Comparison of ENCODE assay signal across 22 cellular contexts in genomic region chr9:130262771-130263170, GRCh38. TPM values are rescaled to one million over a fixed set of nuclear protein-coding genes. Genes with fewer than 3 reads are reported as not detected.
A peak's percentile ranks its signal among the peaks of the same experiment; 100 is the strongest.
DNase-seq lines count a peak whose midpoint lies in the region; ATAC-seq, FAIRE-seq and TF ChIP-seq lines count a peak whose summit lies in the region.
"Had no signal": no experiment of that assay in that cellular context is flagged by ENCODE, and none has a peak within 500 bp of the region (broad histone marks: within the 10 kb centered on the region; RNA-seq: fewer than 3 reads in every experiment).

No MANE protein-coding gene starts in this region.

- no peak overlapping the region for H3K27ac Mint-ChIP-seq in CD4-positive, alpha-beta memory T cell
- H3K27ac Mint-ChIP-seq: B cell; CD8-positive, alpha-beta T cell had no signal

- 26% methylated on average over 7 of the region's 7 CpGs for WGBS in HepG2 (ENCODE audit: low lambda C conversion rate)
- WGBS in right lobe of liver (ENCODE audit: insufficient coverage, low coverage, low lambda C conversion rate, missing lambda C conversion rate) = 89% methylated on average over 3 of the region's 7 CpGs
- WGBS in esophagus squamous epithelium, 2 donors = 60 to 89% methylated on average over 4 to 7 of the region's 7 CpGs
- 76% methylated on average over 7 of the region's 7 CpGs; no CpG with 5 or more reads in 1 of the 2 donors for WGBS in transverse colon (ENCODE audit: low coverage in 1 of 2), 2 donors

- H3K27ac ChIP-seq in HepG2 (ENCODE audit: extremely low read length, insufficient read depth, low read length) = no peak overlapping the region
- peak overlapping the region in 1 of 3 donors; percentile 3 for H3K27ac ChIP-seq in right lobe of liver
- H3K27ac ChIP-seq in esophagus squamous epithelium = peak overlapping the region in 3 of 4 donors; percentile 76 to 84 (median 79)
- peak overlapping the region; percentile 95 for H3K27ac ChIP-seq in rectal smooth muscle tissue (ENCODE audit: low read depth, low read length)
- H3K27ac ChIP-seq in transverse colon = peak overlapping the region; percentile 0 to 89 (median 82)
- H3K27ac ChIP-seq in CD4-positive, alpha-beta memory T cell (ENCODE audit: low read depth, low read length) = no peak overlapping the region
- H3K27ac ChIP-seq: C4-2B had no signal

- ATAC-seq in HepG2 (no peak), right lobe of liver (no peak), GM21447 (IDR thresholded peaks at IDR 0.05; ENCODE audit: unreplicated experiment) (no peak), GM18511 (IDR thresholded peaks at IDR 0.05; ENCODE audit: unreplicated experiment) (no peak)
- ATAC-seq: CD8-positive, alpha-beta T cell; HCT116 had no signal

- H3K4me1 ChIP-seq in HepG2 (ENCODE audit: insufficient read depth, low read length) (peaks cover 48% of the 10 kb centered on the region), right lobe of liver (peaks cover 0 to 58% (median 25%) of the 10 kb centered on the region in 4 donors), esophagus squamous epithelium (peaks cover 7 to 46% (median 11%) of the 10 kb centered on the region in 3 donors), rectal smooth muscle tissue (ENCODE audit: control insufficient read depth, insufficient read depth, low read length) (peaks cover 34% of the 10 kb centered on the region), transverse colon (peaks cover 0 to 22% (median 9%) of the 10 kb centered on the region in 4 donors)
- H3K4me1 ChIP-seq in CD4-positive, alpha-beta memory T cell (ENCODE audit: insufficient read depth, low read length) = no peaks in the 10 kb centered on the region

- DNase-seq in HepG2 (ENCODE audit: low spot score) (no peak), right lobe of liver (no peak), esophagus squamous epithelium (lab: John Stamatoyannopoulos, UW) (no peak), transverse colon (no peak)
- no peak for DNase-seq in CD4-positive, alpha-beta memory T cell
- DNase-seq: ACHN; CD8-positive, alpha-beta T cell; COR-L47; DMS153; DMS79 treated with DMSO at 0.1 percent for 48 hours; EL had no signal

- no peak overlapping the region for H3K4me3 Mint-ChIP-seq in CD4-positive, alpha-beta memory T cell
- H3K4me3 Mint-ChIP-seq: B cell; CD8-positive, alpha-beta T cell had no signal

- peaks cover 0 to 16% (median 8%) of the 10 kb centered on the region in 4 donors for H3K4me1 Mint-ChIP-seq in CD4-positive, alpha-beta memory T cell

- H3K27me3 ChIP-seq in HepG2 (ENCODE audit: control insufficient read depth in 1 of 2, insufficient read depth in 2 of 2, low read length in 2 of 2) (peaks cover 6 to 58% of the 10 kb centered on the region in 2 experiments; a peak in 4 of 5 replicates), right lobe of liver (no peaks in the 10 kb centered on the region), esophagus squamous epithelium (peaks cover 0 to 88% (median 5%) of the 10 kb centered on the region in 4 donors), rectal smooth muscle tissue (ENCODE audit: control insufficient read depth, insufficient read depth, low read length) (peaks cover 3% of the 10 kb centered on the region), transverse colon (peaks cover 59% of the 10 kb centered on the region)
- peaks cover 28% of the 10 kb centered on the region for H3K27me3 ChIP-seq in CD4-positive, alpha-beta memory T cell (ENCODE audit: insufficient read depth, low read length)

- H3K36me3 Mint-ChIP-seq in CD4-positive, alpha-beta memory T cell = no peaks in the 10 kb centered on the region
- H3K36me3 Mint-ChIP-seq: CD8-positive, alpha-beta T cell had no signal

- CTCF ChIA-PET in HepG2 (lab: Yijun Ruan, JAX; ENCODE audit: low intra/inter-chr PET ratio, low total read pairs) = no interaction called here
- CTCF ChIA-PET in CD4-positive, alpha-beta memory T cell (lab: Charles Lee; ENCODE audit: partially characterized antibody) = no interaction called here

- no peak overlapping the region for H3K9ac ChIP-seq in HepG2 (ENCODE audit: insufficient read depth, low read depth, low read length)
- no peak overlapping the region for H3K9ac ChIP-seq in rectal smooth muscle tissue (ENCODE audit: low read length)

- 0 out of 2 replicates have a peak overlapping the region, but pooled peaks have one; percentile 11 for H3K4me2 ChIP-seq in HepG2 (ENCODE audit: low read depth, low read length)

- no peaks in the 10 kb centered on the region for H4K20me1 ChIP-seq in HepG2 (ENCODE audit: insufficient read depth, low read length)

- no peaks in the 10 kb centered on the region for H3K79me2 ChIP-seq in HepG2 (ENCODE audit: insufficient read depth, low read length)

- TF ChIP-seq EP300 in HepG2 (IDR thresholded peaks at IDR 0.05; ENCODE audit: low read depth in 2 of 2, low read length in 2 of 2) (no peak), HepG2 (CRISPR knock-in tag; IDR thresholded peaks at IDR 0.05; ENCODE audit: borderline replicate concordance) (no peak), transverse colon (IDR thresholded peaks at IDR 0.05; ENCODE audit: low read depth) (no peak)

- FAIRE-seq in HepG2 (lab: Jason Lieb, UNC) = no peak
- FAIRE-seq: D721Med, G401.6, GM12892, GM19239, H54 had no signal

- POLR2A ChIA-PET in HepG2 (lab: Yijun Ruan, JAX) = interaction anchor here (0.5 kb wide), 1 partner anchor 298 kb away, joined by 3 read pairs; no protein-coding TSS in a partner anchor
- POLR2A ChIA-PET in CD4-positive, alpha-beta memory T cell (lab: Charles Lee; ENCODE audit: partially characterized antibody) = no interaction called here

- TF ChIP-seq POLR2A in HepG2 (IDR thresholded peaks at IDR 0.05; ENCODE audit: insufficient read depth in 1 of 2, low read depth in 2 of 2, low read length in 2 of 2) = no peak
- no peak for TF ChIP-seq POLR2A in right lobe of liver (IDR thresholded peaks at IDR 0.05)
- no peak for TF ChIP-seq POLR2A in esophagus squamous epithelium (IDR thresholded peaks at IDR 0.05)
- no peak for TF ChIP-seq POLR2A in transverse colon (IDR thresholded peaks at IDR 0.05)

- H3K9me3 Mint-ChIP-seq in CD4-positive, alpha-beta memory T cell = peaks cover 0 to 5% (median 0%) of the 10 kb centered on the region in 8 donors
- H3K9me3 Mint-ChIP-seq: CD8-positive, alpha-beta T cell had no signal

- TF ChIP-seq RAD21 in HepG2 (CRISPR knock-in tag; IDR thresholded peaks at IDR 0.05) = no peak

- no peak overlapping the region for H2AFZ ChIP-seq in HepG2 (ENCODE audit: low read length)

- no peak overlapping the region for H3K4me3 ChIP-seq in HepG2 (replicated peaks in 1 of 3; ENCODE audit: insufficient read depth in 1 of 3, low read depth in 2 of 3, low read length in 3 of 3)
- no peak overlapping the region for H3K4me3 ChIP-seq in right lobe of liver
- H3K4me3 ChIP-seq in esophagus squamous epithelium = no peak overlapping the region
- H3K4me3 ChIP-seq in rectal smooth muscle tissue (ENCODE audit: low read length) = no peak overlapping the region
- H3K4me3 ChIP-seq in transverse colon = no peak overlapping the region
- H3K4me3 ChIP-seq in CD4-positive, alpha-beta memory T cell (ENCODE audit: low read length in 2 of 2) = no peak overlapping the region

- in situ Hi-C loops in HepG2 (cut with HindIII; ENCODE audit: extremely low pct_ligation_motif_present, low pct_unique_long_range_greater_than_20kb) (no loop called here), transverse colon (cut with MboI; ENCODE audit: low pct_ligation_motif_present in 1 of 4, low pct_unique_long_range_greater_than_20kb in 1 of 4, low sequenced_read_pairs in 3 of 4) (no loop called here)

- no TSS peak for BruUV-seq in HepG2 (replicated peaks; lab: Mats Ljungman, UMichigan)

- no peak for TF ChIP-seq CTCF in HepG2 (CRISPR knock-in tag; IDR thresholded peaks at IDR 0.05)
- TF ChIP-seq CTCF in right lobe of liver (IDR thresholded peaks at IDR 0.05) = no peak
- TF ChIP-seq CTCF in esophagus squamous epithelium (IDR thresholded peaks at IDR 0.05) = no peak
- TF ChIP-seq CTCF in transverse colon (IDR thresholded peaks at IDR 0.05) = no peak

- H3K9me3 ChIP-seq in HepG2 (ENCODE audit: low read length) (no peaks in the 10 kb centered on the region), right lobe of liver (no peaks in the 10 kb centered on the region), esophagus squamous epithelium (no peaks in the 10 kb centered on the region), transverse colon (no peaks in the 10 kb centered on the region)
- H3K9me3 ChIP-seq in CD4-positive, alpha-beta memory T cell (ENCODE audit: control insufficient read depth in 1 of 2, low read length in 2 of 2) = no peaks in the 10 kb centered on the region

- peaks cover 51 to 65% of the 10 kb centered on the region in 2 donors for H3K27me3 Mint-ChIP-seq in CD4-positive, alpha-beta memory T cell

- intact Hi-C loops in HepG2 (cut with micrococcal nuclease; ENCODE audit: unreplicated experiment) = no loop called here
- intact Hi-C loops in right lobe of liver (cut with DNase I) = loop anchor here in 1 of 2 donors (10.0 kb wide), 1 partner anchor 82 kb away; no protein-coding TSS in a partner anchor
- intact Hi-C loops in esophagus squamous epithelium (cut with DNase I) = loop anchor here (10.0 kb wide), 1 partner anchor 72 kb away; no protein-coding TSS in a partner anchor
- intact Hi-C loops in transverse colon (cut with DNase I; ENCODE audit: low total_unique reads) = loop anchor here (10.0 kb wide), 1 partner anchor 62 kb away; no protein-coding TSS in a partner anchor
- intact Hi-C loops in CD4-positive, alpha-beta memory T cell (cut with micrococcal nuclease) = no loop called here

- H3K36me3 ChIP-seq in HepG2 (replicated peaks in 1 of 2; ENCODE audit: control insufficient read depth in 1 of 2, insufficient read depth in 2 of 2, low read length in 2 of 2) (no peaks in the 10 kb centered on the region), right lobe of liver (no peaks in the 10 kb centered on the region), esophagus squamous epithelium (no peaks in the 10 kb centered on the region), rectal smooth muscle tissue (ENCODE audit: control insufficient read depth, insufficient read depth, low read length) (no peaks in the 10 kb centered on the region), transverse colon (no peaks in the 10 kb centered on the region)
- no peaks in the 10 kb centered on the region for H3K36me3 ChIP-seq in CD4-positive, alpha-beta memory T cell (ENCODE audit: insufficient read depth, low read length)

RNA-seq across cellular contexts. Expression of gene HMCN2, which starts 2.8 kb away (rescaled TPM):
- total RNA-seq in HepG2 (2016; rRNA removed; fragmentation: Illumina TruSeq; extraction: Trizol) = 0.09 TPM in 1 of 2 replicates, not detected in the other
- 0.09 TPM in 1 of 2 replicates, not detected in the other for total RNA-seq in HepG2 (2016; cell fraction: cytosol; rRNA removed; fragmentation: Illumina TruSeq; extraction: Trizol; ENCODE audit: low read depth)
- 0.02 TPM in 1 of 2 replicates, not detected in the other for total RNA-seq in HepG2 (2016; cell fraction: insoluble cytoplasmic fraction; rRNA removed; fragmentation: Illumina TruSeq; extraction: Trizol)
- not detected in 2 replicates for total RNA-seq in HepG2 (2016; cell fraction: membrane; rRNA removed; fragmentation: Illumina TruSeq; extraction: Trizol)
- not detected in 2 replicates for total RNA-seq in HepG2 (2016; cell fraction: nucleus; rRNA removed; fragmentation: Illumina TruSeq; extraction: Trizol)
- 0.09 TPM in 1 of 2 replicates, not detected in the other for polyA plus RNA-seq in HepG2 (2011; rRNA removed)
- polyA plus RNA-seq in HepG2 (2011; cell fraction: cytosol; rRNA removed) = 0.01 TPM in 1 of 2 replicates, not detected in the other
- 0.06 and 0.14 TPM in 2 replicates for polyA plus RNA-seq in HepG2 (2011; cell fraction: nucleus; rRNA removed)
- not detected in 2 replicates for polyA plus RNA-seq in HepG2 (2012)
- polyA plus RNA-seq in HepG2 (2016; cell fraction: cytosol; fragmentation: Illumina TruSeq; extraction: Trizol; ENCODE audit: low read depth) = not detected in 2 replicates
- polyA plus RNA-seq in HepG2 (2016; cell fraction: insoluble cytoplasmic fraction; fragmentation: Illumina TruSeq; extraction: Trizol; ENCODE audit: low read depth) = not detected in 2 replicates
- not detected in 2 replicates for polyA plus RNA-seq in HepG2 (2016; cell fraction: membrane; fragmentation: Illumina TruSeq; extraction: Trizol; ENCODE audit: low read depth)
- not detected in 2 replicates for polyA plus RNA-seq in HepG2 (2016; cell fraction: nucleus; fragmentation: Illumina TruSeq; extraction: Trizol; ENCODE audit: insufficient read depth, low read depth)
- polyA minus RNA-seq in HepG2 (2011; rRNA and poly(A)+ RNA removed; ENCODE audit: low replicate concordance) = 0.35 TPM in 1 of 2 replicates, not detected in the other
- not detected in 2 replicates for polyA minus RNA-seq in HepG2 (2011; cell fraction: cytosol; rRNA and poly(A)+ RNA removed)
- not detected in 2 replicates for polyA minus RNA-seq in HepG2 (2011; cell fraction: nucleus; rRNA and poly(A)+ RNA removed)
- total RNA-seq in right lobe of liver = 1 to 10 TPM in 4 of 6 experiments, under 1 TPM in 2; 0.31 to 2.0 (median 1.1) TPM
- total RNA-seq in esophagus squamous epithelium = 1 to 10 TPM in 1 of 4 donors, under 1 TPM in 3; 0.53 to 4.8 (median 0.78) TPM
- 10 to 100 TPM in 3 of 4 donors, 1 to 10 TPM in 1; 7.8 to 40.0 (median 15.2) TPM for total RNA-seq in transverse colon
- not detected for total RNA-seq in CD4-positive, alpha-beta memory T cell
- polyA plus RNA-seq in CD4-positive, alpha-beta memory T cell = not detected
- total RNA-seq: B cell; CD8-positive, alpha-beta T cell had no signal

Comparison
In these comparisons a context has a peak if more than half of its experiments do, and no peak if none do; other contexts are left out.
1. H3K27ac ChIP-seq: peak in esophagus squamous epithelium (3 of 4), rectal smooth muscle tissue (single experiment) and transverse colon (4 of 4); none in HepG2 (single experiment) and CD4-positive, alpha-beta memory T cell (single experiment).
2. intact Hi-C loops: an anchor here in esophagus squamous epithelium (10.0 kb wide) and transverse colon (10.0 kb wide); none called in HepG2 and CD4-positive, alpha-beta memory T cell.